7 cellular contexts compared by ENCODE assay signal in genomic region chrX:120570201-120570600, GRCh38.
"Had no signal": no experiment of that assay in that cellular context is flagged by ENCODE, and none has a peak within 500 bp of the region (broad histone marks: within the 10 kb centered on the region; RNA-seq: fewer than 3 reads in every experiment).

No MANE protein-coding gene starts in this region.

- FAIRE-seq: H1, H54, HTR-8/SVneo had no signal

- H3K4me2 ChIP-seq: GM23338 had no signal

- DNase-seq: H9, HCEC 1CT, KG1 had no signal

- H2AFZ ChIP-seq: GM23338 had no signal

- H3K4me3 ChIP-seq: GM23338 had no signal

- ATAC-seq: GM23338 had no signal
